Comparison of ENCODE assay signal across 22 cellular contexts in the genomic region with DNA sequence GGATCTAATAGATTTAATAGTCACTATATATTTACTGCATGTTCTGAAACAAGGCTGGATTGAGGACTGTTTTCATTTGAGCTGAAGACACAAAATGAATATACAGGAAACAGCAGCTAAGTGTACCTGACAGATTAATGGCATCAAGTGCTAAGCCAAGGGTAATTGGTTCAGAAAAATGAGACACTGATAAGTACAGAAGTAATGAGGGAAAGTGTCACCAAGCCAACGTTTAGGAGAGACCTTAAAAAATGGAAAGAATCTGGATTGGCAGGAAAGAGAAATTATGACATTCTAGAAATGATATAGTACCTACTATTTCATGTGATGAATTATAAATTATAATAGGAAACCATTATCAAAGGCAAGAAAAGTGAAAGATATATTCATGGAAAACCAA. TPM values are rescaled to one million over a fixed set of nuclear protein-coding genes. Genes with fewer than 3 reads are reported as not detected.
DNase-seq lines count a peak whose midpoint lies in the region; TF ChIP-seq lines count a peak whose summit lies in the region.
"Had no signal": no experiment of that assay in that cellular context is flagged by ENCODE, and none has a peak within 500 bp of the region (broad histone marks: within the 10 kb centered on the region; RNA-seq: fewer than 3 reads in every experiment).

No MANE protein-coding gene starts in this region.

- H3K4me2 ChIP-seq in OCI-LY3 (ENCODE audit: low read length) (peak overlapping the region; percentile 50), neural cell (ENCODE audit: low read length) (no peak overlapping the region)

- H3K9me3 ChIP-seq in Caco-2, result no peaks in the 10 kb centered on the region
- H3K9me3 ChIP-seq in OCI-LY3 (ENCODE audit: insufficient read depth, low read length), result peaks cover 18% of the 10 kb centered on the region
- H3K9me3 ChIP-seq in neural cell (ENCODE audit: low read length), result no peaks in the 10 kb centered on the region
- no peaks in the 10 kb centered on the region; the same call in 1 of the 2 replicates for H3K9me3 ChIP-seq in HAP-1
- H3K9me3 ChIP-seq: body of pancreas, gastroesophageal sphincter, psoas muscle, sigmoid colon, tibial nerve had no signal

- H3K36me3 ChIP-seq in Caco-2 (ENCODE audit: control insufficient read depth, insufficient read depth, low read length), result no peaks in the 10 kb centered on the region
- peaks cover 4% of the 10 kb centered on the region for H3K36me3 ChIP-seq in OCI-LY3 (replicated peaks; ENCODE audit: low read depth, low read length)
- no peaks in the 10 kb centered on the region for H3K36me3 ChIP-seq in neural cell (ENCODE audit: insufficient read depth, low read length)
- no peaks in the 10 kb centered on the region for H3K36me3 ChIP-seq in HAP-1 (replicated peaks)
- H3K36me3 ChIP-seq: gastroesophageal sphincter, sigmoid colon, tibial nerve had no signal

- POLR2A ChIA-PET in activated CD4-positive, alpha-beta memory T cell treated with anti-CD3 and anti-CD28 coated beads for 36 hours (lab: Charles Lee), result interaction anchor here (1.2 to 1.3 kb wide), 2 partner anchors 23 to 79 kb away, joined by 3 read pairs; no protein-coding TSS in a partner anchor
- POLR2A ChIA-PET in activated CD4-positive, alpha-beta memory T cell treated with anti-CD3 and anti-CD28 coated beads, Interleukin-2, amount 10 ng/mL, durations not matched to agents 7 days and 5 days (lab: Charles Lee), result interaction anchor here (1.4 kb wide), 1 partner anchor 153 kb away, joined by 5 read pairs; no protein-coding TSS in a partner anchor
- POLR2A ChIA-PET in Caco-2 (lab: Charles Lee), result no interaction called here

- peaks cover 3% of the 10 kb centered on the region for H3K27me3 Mint-ChIP-seq in activated CD4-positive, alpha-beta memory T cell treated with anti-CD3 and anti-CD28 coated beads for 36 hours
- H3K27me3 Mint-ChIP-seq in activated CD4-positive, alpha-beta memory T cell treated with anti-CD3 and anti-CD28 coated beads, Interleukin-2, amount 10 ng/mL, durations not matched to agents 7 days and 5 days, result no peaks in the 10 kb centered on the region
- no peaks in the 10 kb centered on the region for H3K27me3 Mint-ChIP-seq in Caco-2 (ENCODE audit: insufficient read depth, unreplicated experiment)
- H3K27me3 Mint-ChIP-seq: CD4-positive, alpha-beta memory T cell had no signal

- H3K4me1 Mint-ChIP-seq in activated CD4-positive, alpha-beta memory T cell treated with anti-CD3 and anti-CD28 coated beads for 36 hours (ENCODE audit: low read depth), result peaks cover 45% of the 10 kb centered on the region
- H3K4me1 Mint-ChIP-seq in activated CD4-positive, alpha-beta memory T cell treated with anti-CD3 and anti-CD28 coated beads, Interleukin-2, amount 10 ng/mL, durations not matched to agents 7 days and 5 days, result peaks cover 21% of the 10 kb centered on the region
- H3K4me1 Mint-ChIP-seq in Caco-2 (ENCODE audit: low read depth, unreplicated experiment), result peaks cover 39% of the 10 kb centered on the region
- H3K4me1 Mint-ChIP-seq: immature natural killer cell had no signal

- H3K79me2 ChIP-seq in OCI-LY3 (ENCODE audit: low read length) (no peaks in the 10 kb centered on the region), neural cell (replicated peaks; ENCODE audit: insufficient read depth, low read length) (no peaks in the 10 kb centered on the region)

- H3F3A ChIP-seq in neural cell (ENCODE audit: insufficient read depth, low read length, poor library complexity, severe bottlenecking), result no peaks in the 10 kb centered on the region

- H3K9ac ChIP-seq in OCI-LY3 (ENCODE audit: low read length) (no peak overlapping the region), neural cell (ENCODE audit: low read length) (no peak overlapping the region)

- H4K20me1 ChIP-seq in OCI-LY3 (ENCODE audit: insufficient read depth, low read length) (no peaks in the 10 kb centered on the region), neural cell (ENCODE audit: insufficient read depth) (no peaks in the 10 kb centered on the region)

- in situ Hi-C loops in HAP-1 (cut with MboI; ENCODE audit: low sequenced_read_pairs), result no loop called here

- H3K4me3 ChIP-seq in Caco-2 (ENCODE audit: low read depth, low read length) (no peak overlapping the region), OCI-LY3 (ENCODE audit: low read length) (0 out of 2 replicates have a peak overlapping the region, but pooled peaks have one; percentile 16), neural cell (ENCODE audit: low read length) (no peak overlapping the region), HAP-1 (no peak overlapping the region)
- H3K4me3 ChIP-seq: body of pancreas, dorsolateral prefrontal cortex, gastroesophageal sphincter, psoas muscle, sigmoid colon, tibial nerve had no signal

- DNase-seq in activated CD4-positive, alpha-beta memory T cell treated with anti-CD3 and anti-CD28 coated beads for 36 hours, result no peak
- no peak for DNase-seq in activated CD4-positive, alpha-beta memory T cell treated with anti-CD3 and anti-CD28 coated beads, Interleukin-2, amount 10 ng/mL, durations not matched to agents 7 days and 5 days
- DNase-seq in Caco-2 (no peak), HAP-1 (ENCODE audit: low spot score in 2 of 2) (no peak), substantia nigra (lab: John Stamatoyannopoulos, UW) (no peak), SHP77 (lab: John Stamatoyannopoulos, UW) (no peak)
- DNase-seq: body of pancreas; CD4-positive, alpha-beta memory T cell; DMS 273 treated with DMSO at 0.1 percent for 48 hours; dorsolateral prefrontal cortex; hypothalamus; immature natural killer cell; NCI-H1694; NCI-H510A; psoas muscle; SIG-M5; sigmoid colon had no signal

- intact Hi-C loops in activated CD4-positive, alpha-beta memory T cell treated with anti-CD3 and anti-CD28 coated beads for 36 hours (cut with micrococcal nuclease), result loop anchor here (1.0 to 2.0 kb wide), 4 partner anchors 21 to 77 kb away; partner anchors contain the start of gene DUSP16
- intact Hi-C loops in Caco-2 (cut with micrococcal nuclease; ENCODE audit: unreplicated experiment), result no loop called here

- H3K27me3 ChIP-seq in Caco-2 (replicated peaks; ENCODE audit: control insufficient read depth, insufficient read depth, low read length) (no peaks in the 10 kb centered on the region), OCI-LY3 (ENCODE audit: low read depth, low read length) (peaks cover 67% of the 10 kb centered on the region), neural cell (ENCODE audit: insufficient read depth, low read depth, low read length) (no peaks in the 10 kb centered on the region), HAP-1 (ENCODE audit: low read depth) (no peaks in the 10 kb centered on the region)
- H3K27me3 ChIP-seq: body of pancreas, dorsolateral prefrontal cortex, gastroesophageal sphincter, sigmoid colon, tibial nerve had no signal

- no peaks in the 10 kb centered on the region for H3K9me3 Mint-ChIP-seq in activated CD4-positive, alpha-beta memory T cell treated with anti-CD3 and anti-CD28 coated beads for 36 hours
- no peaks in the 10 kb centered on the region for H3K9me3 Mint-ChIP-seq in activated CD4-positive, alpha-beta memory T cell treated with anti-CD3 and anti-CD28 coated beads, Interleukin-2, amount 10 ng/mL, durations not matched to agents 7 days and 5 days
- no peaks in the 10 kb centered on the region for H3K9me3 Mint-ChIP-seq in Caco-2 (ENCODE audit: unreplicated experiment)
- H3K9me3 Mint-ChIP-seq: CD4-positive, alpha-beta memory T cell; immature natural killer cell had no signal

- H3K27ac Mint-ChIP-seq in activated CD4-positive, alpha-beta memory T cell treated with anti-CD3 and anti-CD28 coated beads for 36 hours, result peak overlapping the region; percentile 84
- H3K27ac Mint-ChIP-seq in activated CD4-positive, alpha-beta memory T cell treated with anti-CD3 and anti-CD28 coated beads, Interleukin-2, amount 10 ng/mL, durations not matched to agents 7 days and 5 days, result no peak overlapping the region
- no peak overlapping the region for H3K27ac Mint-ChIP-seq in Caco-2 (ENCODE audit: unreplicated experiment)
- H3K27ac Mint-ChIP-seq: immature natural killer cell, memory B cell had no signal

- H3K36me3 Mint-ChIP-seq in activated CD4-positive, alpha-beta memory T cell treated with anti-CD3 and anti-CD28 coated beads for 36 hours, result no peaks in the 10 kb centered on the region
- no peaks in the 10 kb centered on the region for H3K36me3 Mint-ChIP-seq in activated CD4-positive, alpha-beta memory T cell treated with anti-CD3 and anti-CD28 coated beads, Interleukin-2, amount 10 ng/mL, durations not matched to agents 7 days and 5 days (ENCODE audit: low read depth)
- no peaks in the 10 kb centered on the region for H3K36me3 Mint-ChIP-seq in Caco-2 (ENCODE audit: insufficient read depth, unreplicated experiment)
- H3K36me3 Mint-ChIP-seq: CD4-positive, alpha-beta memory T cell; immature natural killer cell had no signal

- H2AFZ ChIP-seq in OCI-LY3 (ENCODE audit: low read depth, low read length) (no peak overlapping the region), neural cell (ENCODE audit: low read depth, low read length) (no peak overlapping the region)

- peak overlapping the region; percentile 29; the same call in 1 of the 2 replicates for H3K27ac ChIP-seq in OCI-LY3 (ENCODE audit: low read length)
- no peak overlapping the region for H3K27ac ChIP-seq in neural cell (ENCODE audit: low read length)
- H3K27ac ChIP-seq in substantia nigra (ENCODE audit: low read depth, low read length, poor library complexity, severe bottlenecking), result no peak overlapping the region
- H3K27ac ChIP-seq: body of pancreas, dorsolateral prefrontal cortex, gastroesophageal sphincter, psoas muscle, sigmoid colon, tibial nerve had no signal

- H3K9me2 ChIP-seq in neural cell (ENCODE audit: insufficient read depth, low read length), result no peaks in the 10 kb centered on the region

- no peak overlapping the region for H3K4me3 Mint-ChIP-seq in activated CD4-positive, alpha-beta memory T cell treated with anti-CD3 and anti-CD28 coated beads for 36 hours
- H3K4me3 Mint-ChIP-seq in activated CD4-positive, alpha-beta memory T cell treated with anti-CD3 and anti-CD28 coated beads, Interleukin-2, amount 10 ng/mL, durations not matched to agents 7 days and 5 days, result no peak overlapping the region
- no peak overlapping the region for H3K4me3 Mint-ChIP-seq in Caco-2 (ENCODE audit: unreplicated experiment)
- H3K4me3 Mint-ChIP-seq: immature natural killer cell, memory B cell had no signal

- BruUV-seq in Caco-2 (replicated peaks; lab: Mats Ljungman, UMichigan), result TSS peak; percentile 63

- peaks cover 36% of the 10 kb centered on the region for H3K4me1 ChIP-seq in Caco-2
- H3K4me1 ChIP-seq in OCI-LY3 (ENCODE audit: low read length), result peaks cover 35% of the 10 kb centered on the region
- no peaks in the 10 kb centered on the region; the same call in 1 of the 2 replicates for H3K4me1 ChIP-seq in HAP-1
- H3K4me1 ChIP-seq: gastroesophageal sphincter, psoas muscle, sigmoid colon had no signal

- TF ChIP-seq CTCF in Caco-2 (IDR thresholded peaks at IDR 0.05; ENCODE audit: insufficient read depth in 1 of 2, low read depth in 1 of 2, low read length in 1 of 2, severe bottlenecking in 1 of 2, unreplicated experiment in 1 of 2) (no peak), OCI-LY3 (IDR thresholded peaks at IDR 0.05; ENCODE audit: low read depth, low read length) (no peak), neural cell (IDR thresholded peaks at IDR 0.05; ENCODE audit: poor library complexity, severe bottlenecking) (no peak)

- no peak for TF ChIP-seq EP300 in neural cell (conservative IDR thresholded peaks at IDR 0.05; ENCODE audit: poor library complexity, severe bottlenecking)

- TF ChIP-seq RAD21 in neural cell (conservative IDR thresholded peaks at IDR 0.05), result no peak

- CTCF ChIA-PET in activated CD4-positive, alpha-beta memory T cell treated with anti-CD3 and anti-CD28 coated beads for 36 hours (lab: Charles Lee), result interaction anchor here (1.2 kb wide), 1 partner anchor 93 kb away, joined by 3 read pairs; no protein-coding TSS in a partner anchor
- CTCF ChIA-PET in activated CD4-positive, alpha-beta memory T cell treated with anti-CD3 and anti-CD28 coated beads, Interleukin-2, amount 10 ng/mL, durations not matched to agents 7 days and 5 days (lab: Charles Lee), result no interaction called here
- CTCF ChIA-PET in Caco-2 (lab: Charles Lee), result no interaction called here

RNA-seq across cellular contexts. Expression of gene DUSP16, which starts 20.8 kb away (rescaled TPM):
- 10 to 100 TPM; 70.2 to 82.1 TPM for total RNA-seq in activated CD4-positive, alpha-beta memory T cell treated with anti-CD3 and anti-CD28 coated beads for 36 hours
- total RNA-seq in activated CD4-positive, alpha-beta memory T cell treated with anti-CD3 and anti-CD28 coated beads, Interleukin-2, amount 10 ng/mL, durations not matched to agents 7 days and 5 days, result 10 to 100 TPM; 77.3 to 85.2 TPM
- total RNA-seq in Caco-2 (2022), result 63.9 and 76.8 TPM in 2 replicates
- polyA plus RNA-seq in neural cell, result 39.5 and 42.5 TPM in 2 replicates
- polyA minus RNA-seq in neural cell, result 83.1 and 88.1 TPM in 2 replicates

RNA-seq across cellular contexts. Expression of gene CREBL2, which starts 28.2 kb away (rescaled TPM):
- total RNA-seq in activated CD4-positive, alpha-beta memory T cell treated with anti-CD3 and anti-CD28 coated beads for 36 hours, result 10 to 100 TPM; 30.4 to 32.2 TPM
- total RNA-seq in activated CD4-positive, alpha-beta memory T cell treated with anti-CD3 and anti-CD28 coated beads, Interleukin-2, amount 10 ng/mL, durations not matched to agents 7 days and 5 days, result 10 to 100 TPM; 24.2 to 26.1 TPM
- total RNA-seq in Caco-2 (2022), result 25.0 and 26.3 TPM in 2 replicates
- 27.5 and 29.9 TPM in 2 replicates for polyA plus RNA-seq in neural cell
- polyA minus RNA-seq in neural cell, result 40.2 and 44.1 TPM in 2 replicates
